Comparison of ENCODE assay signal across 17 cellular contexts in genomic region chr20:51008718-51009117, GRCh38. TPM values are rescaled to one million over a fixed set of nuclear protein-coding genes. Genes with fewer than 3 reads are reported as not detected.
DNase-seq lines count a peak whose midpoint lies in the region; ATAC-seq, FAIRE-seq and TF ChIP-seq lines count a peak whose summit lies in the region.
"Had no signal": no experiment of that assay in that cellular context is flagged by ENCODE, and none has a peak within 500 bp of the region (broad histone marks: within the 10 kb centered on the region; RNA-seq: fewer than 3 reads in every experiment).

No MANE protein-coding gene starts in this region.

- H3K9me3 ChIP-seq in liver (ENCODE audit: control insufficient read depth in 4 of 4, low read length in 3 of 4) (no peaks in the 10 kb centered on the region), HepG2 (ENCODE audit: low read length) (no peaks in the 10 kb centered on the region), small intestine (ENCODE audit: control insufficient read depth, low read depth) (no peaks in the 10 kb centered on the region)
- H3K9me3 ChIP-seq: BLaER1, Caco-2, HAP-1 had no signal

- no peaks in the 10 kb centered on the region for H4K20me1 ChIP-seq in HepG2 (ENCODE audit: insufficient read depth, low read length)
- H4K20me1 ChIP-seq: BLaER1 had no signal

- no peak for TF ChIP-seq POLR2A in HepG2 (IDR thresholded peaks at IDR 0.05; ENCODE audit: insufficient read depth in 1 of 2, low read depth in 2 of 2, low read length in 2 of 2)

- H3K4me1 Mint-ChIP-seq in natural killer cell treated with Interleukin-12 subunit alpha and Interleukin-12 subunit beta and Interleukin-15 and Interleukin-18, amount 100 ng/mL, for 72 hours (ENCODE audit: low read depth in 2 of 2), result no peaks in the 10 kb centered on the region
- no peaks in the 10 kb centered on the region for H3K4me1 Mint-ChIP-seq in stimulated activated effector memory CD8-positive, alpha-beta T cell treated with anti-CD3 and anti-CD28 coated beads, Interleukin-12 subunit alpha, Interleukin-12 subunit beta, amount 100 ng/mL, for 72 hours
- H3K4me1 Mint-ChIP-seq: CD8-positive, alpha-beta memory T cell had no signal

- H3K36me3 ChIP-seq in liver (ENCODE audit: control insufficient read depth in 4 of 4, insufficient read depth in 3 of 4, low read depth in 1 of 4, low read length in 3 of 4) (no peaks in the 10 kb centered on the region), HepG2 (replicated peaks in 1 of 2; ENCODE audit: control insufficient read depth in 1 of 2, insufficient read depth in 2 of 2, low read length in 2 of 2) (no peaks in the 10 kb centered on the region), small intestine (ENCODE audit: control insufficient read depth in 2 of 2, insufficient read depth in 2 of 2, low read length in 2 of 2) (no peaks in the 10 kb centered on the region)
- H3K36me3 ChIP-seq: HAP-1 had no signal

- H3K27me3 ChIP-seq in liver (ENCODE audit: control insufficient read depth in 4 of 4, insufficient read depth in 4 of 4, low read length in 3 of 4) (no peaks in the 10 kb centered on the region), HepG2 (ENCODE audit: control insufficient read depth in 1 of 2, insufficient read depth in 2 of 2, low read length in 2 of 2) (peaks cover 0 to 27% of the 10 kb centered on the region in 2 experiments; a peak in 4 of 5 replicates), small intestine (ENCODE audit: control insufficient read depth in 2 of 2, insufficient read depth in 2 of 2, low read length in 2 of 2) (no peaks in the 10 kb centered on the region)
- H3K27me3 ChIP-seq: BLaER1 had no signal

- no peak overlapping the region for H3K27ac Mint-ChIP-seq in natural killer cell treated with Interleukin-12 subunit alpha and Interleukin-12 subunit beta and Interleukin-15 and Interleukin-18, amount 100 ng/mL, for 72 hours
- no peak overlapping the region for H3K27ac Mint-ChIP-seq in stimulated activated effector memory CD8-positive, alpha-beta T cell treated with anti-CD3 and anti-CD28 coated beads, Interleukin-12 subunit alpha, Interleukin-12 subunit beta, amount 100 ng/mL, for 72 hours
- H3K27ac Mint-ChIP-seq: CD8-positive, alpha-beta memory T cell had no signal

- H3K4me3 ChIP-seq in liver (ENCODE audit: low read depth in 1 of 3, low read length in 3 of 3), result no peak overlapping the region
- H3K4me3 ChIP-seq in HepG2 (replicated peaks in 1 of 3; ENCODE audit: insufficient read depth in 1 of 3, low read depth in 2 of 3, low read length in 3 of 3), result no peak overlapping the region
- no peak overlapping the region for H3K4me3 ChIP-seq in small intestine (ENCODE audit: low read depth in 1 of 2, low read length in 2 of 2)
- H3K4me3 ChIP-seq: BLaER1, HAP-1 had no signal

- H3K27me3 Mint-ChIP-seq in natural killer cell treated with Interleukin-12 subunit alpha and Interleukin-12 subunit beta and Interleukin-15 and Interleukin-18, amount 100 ng/mL, for 72 hours, result peaks cover 6 to 8% of the 10 kb centered on the region in 2 donors

- H3K9ac ChIP-seq in liver (ENCODE audit: low read depth in 1 of 2, low read length in 2 of 2) (no peak overlapping the region), HepG2 (ENCODE audit: insufficient read depth, low read depth, low read length) (no peak overlapping the region)
- H3K9ac ChIP-seq: BLaER1 had no signal

- no peaks in the 10 kb centered on the region for H3K79me2 ChIP-seq in HepG2 (ENCODE audit: insufficient read depth, low read length)

- TF ChIP-seq EP300 in HepG2 (IDR thresholded peaks at IDR 0.05; ENCODE audit: low read depth in 2 of 2, low read length in 2 of 2) (no peak), HepG2 (CRISPR knock-in tag; IDR thresholded peaks at IDR 0.05; ENCODE audit: borderline replicate concordance) (no peak)

- H3K4me2 ChIP-seq in HepG2 (ENCODE audit: low read depth, low read length), result no peak overlapping the region
- H3K4me2 ChIP-seq: BLaER1 had no signal

- TF ChIP-seq RAD21 in liver (IDR thresholded peaks at IDR 0.05) (no peak), HepG2 (CRISPR knock-in tag; IDR thresholded peaks at IDR 0.05) (no peak)

- no peaks in the 10 kb centered on the region for H3K36me3 Mint-ChIP-seq in natural killer cell treated with Interleukin-12 subunit alpha and Interleukin-12 subunit beta and Interleukin-15 and Interleukin-18, amount 100 ng/mL, for 72 hours
- H3K36me3 Mint-ChIP-seq in stimulated activated effector memory CD8-positive, alpha-beta T cell treated with anti-CD3 and anti-CD28 coated beads, Interleukin-12 subunit alpha, Interleukin-12 subunit beta, amount 100 ng/mL, for 72 hours, result no peaks in the 10 kb centered on the region
- H3K36me3 Mint-ChIP-seq: CD8-positive, alpha-beta memory T cell had no signal

- H3K4me1 ChIP-seq in liver (ENCODE audit: control insufficient read depth in 4 of 4, insufficient read depth in 4 of 4, low read length in 3 of 4), result no peaks in the 10 kb centered on the region
- no peaks in the 10 kb centered on the region for H3K4me1 ChIP-seq in HepG2 (ENCODE audit: insufficient read depth, low read length)
- no peaks in the 10 kb centered on the region for H3K4me1 ChIP-seq in small intestine (ENCODE audit: control insufficient read depth in 2 of 2, insufficient read depth in 1 of 2, low read depth in 1 of 2, low read length in 1 of 2)
- H3K4me1 ChIP-seq: Caco-2, HAP-1 had no signal

- DNase-seq in HepG2 (ENCODE audit: low spot score) (no peak), left lobe of liver (ENCODE audit: low spot score) (no peak), small intestine (peak; percentile 94), NCI-H446 treated with DMSO at 0.1 percent for 48 hours (lab: John Stamatoyannopoulos, UW) (no peak)
- no peak for DNase-seq in natural killer cell treated with Interleukin-12 subunit alpha and Interleukin-12 subunit beta and Interleukin-15 and Interleukin-18, amount 100 ng/mL, for 72 hours (ENCODE audit: low spot score)
- DNase-seq in stimulated activated effector memory CD8-positive, alpha-beta T cell treated with anti-CD3 and anti-CD28 coated beads, Interleukin-12 subunit alpha, Interleukin-12 subunit beta, amount 100 ng/mL, for 72 hours (ENCODE audit: low spot score in 2 of 2), result no peak
- DNase-seq: 8988T; AML-193; Caco-2; CD8-positive, alpha-beta memory T cell; DMS53; GF-D8 had no signal

- no peak for TF ChIP-seq CTCF in liver (IDR thresholded peaks at IDR 0.05; ENCODE audit: low read depth, low read length, missing input control)
- TF ChIP-seq CTCF in HepG2 (CRISPR knock-in tag; IDR thresholded peaks at IDR 0.05), result no peak

- BruUV-seq in HepG2 (replicated peaks; lab: Mats Ljungman, UMichigan), result no TSS peak

- no peak; the same call in 2 of the 3 replicates for ATAC-seq in HepG2
- peak; percentile 38 for ATAC-seq in left lobe of liver
- no peak for ATAC-seq in natural killer cell treated with Interleukin-12 subunit alpha and Interleukin-12 subunit beta and Interleukin-15 and Interleukin-18, amount 100 ng/mL, for 72 hours
- ATAC-seq in GM19023 (IDR thresholded peaks at IDR 0.05; ENCODE audit: unreplicated experiment), result no peak
- ATAC-seq in stimulated activated effector memory CD8-positive, alpha-beta T cell treated with anti-CD3 and anti-CD28 coated beads, Interleukin-12 subunit alpha, Interleukin-12 subunit beta, amount 100 ng/mL, for 72 hours, result no peak

- H3K9me3 Mint-ChIP-seq in natural killer cell treated with Interleukin-12 subunit alpha and Interleukin-12 subunit beta and Interleukin-15 and Interleukin-18, amount 100 ng/mL, for 72 hours, result no peaks in the 10 kb centered on the region
- no peaks in the 10 kb centered on the region for H3K9me3 Mint-ChIP-seq in stimulated activated effector memory CD8-positive, alpha-beta T cell treated with anti-CD3 and anti-CD28 coated beads, Interleukin-12 subunit alpha, Interleukin-12 subunit beta, amount 100 ng/mL, for 72 hours
- H3K9me3 Mint-ChIP-seq: CD8-positive, alpha-beta memory T cell had no signal

- WGBS in liver, result 31% methylated on average over 5 of the region's 5 CpGs
- WGBS in HepG2 (ENCODE audit: low lambda C conversion rate), result 0% methylated on average over 5 of the region's 5 CpGs
- WGBS in small intestine, 3 donors, result 10 to 53% (median 47%) methylated on average over 5 of the region's 5 CpGs

- H2AFZ ChIP-seq in HepG2 (ENCODE audit: low read length), result no peak overlapping the region

- H3K27ac ChIP-seq in liver (ENCODE audit: low read depth in 1 of 2, low read length in 2 of 2) (no peak overlapping the region), HepG2 (ENCODE audit: extremely low read length, insufficient read depth, low read length) (no peak overlapping the region), small intestine (ENCODE audit: low read depth in 1 of 2, low read length in 1 of 2) (no peak overlapping the region)
- H3K27ac ChIP-seq: BLaER1 had no signal

- in situ Hi-C loops in HepG2 (cut with HindIII; ENCODE audit: extremely low pct_ligation_motif_present, low pct_unique_long_range_greater_than_20kb), result no loop called here

- intact Hi-C loops in HepG2 (cut with micrococcal nuclease; ENCODE audit: unreplicated experiment), result no loop called here

- CTCF ChIA-PET in HepG2 (lab: Yijun Ruan, JAX; ENCODE audit: low intra/inter-chr PET ratio, low total read pairs), result no interaction called here

- H3K4me3 Mint-ChIP-seq in natural killer cell treated with Interleukin-12 subunit alpha and Interleukin-12 subunit beta and Interleukin-15 and Interleukin-18, amount 100 ng/mL, for 72 hours, result no peak overlapping the region
- no peak overlapping the region for H3K4me3 Mint-ChIP-seq in stimulated activated effector memory CD8-positive, alpha-beta T cell treated with anti-CD3 and anti-CD28 coated beads, Interleukin-12 subunit alpha, Interleukin-12 subunit beta, amount 100 ng/mL, for 72 hours
- H3K4me3 Mint-ChIP-seq: CD8-positive, alpha-beta memory T cell had no signal

- POLR2A ChIA-PET in HepG2 (lab: Yijun Ruan, JAX), result no interaction called here

- FAIRE-seq in HepG2 (lab: Jason Lieb, UNC) (no peak), small intestine (lab: Jason Lieb, UNC) (no peak)
- FAIRE-seq: H1 had no signal

RNA-seq across cellular contexts. Expression of gene KCNG1, which starts 14.2 kb away (rescaled TPM):
- under 1 TPM; 0.08 to 0.14 TPM for total RNA-seq in liver
- under 1 TPM in 1 of 2 donors, not detected in 1; 0.24 TPM for polyA plus RNA-seq in liver
- total RNA-seq in HepG2 (2016; rRNA removed; fragmentation: Illumina TruSeq; extraction: Trizol), result not detected in 2 replicates
- not detected in 2 replicates for total RNA-seq in HepG2 (2016; cell fraction: cytosol; rRNA removed; fragmentation: Illumina TruSeq; extraction: Trizol; ENCODE audit: low read depth)
- total RNA-seq in HepG2 (2016; cell fraction: insoluble cytoplasmic fraction; rRNA removed; fragmentation: Illumina TruSeq; extraction: Trizol), result not detected in 2 replicates
- not detected in 2 replicates for total RNA-seq in HepG2 (2016; cell fraction: membrane; rRNA removed; fragmentation: Illumina TruSeq; extraction: Trizol)
- not detected in 2 replicates for total RNA-seq in HepG2 (2016; cell fraction: nucleus; rRNA removed; fragmentation: Illumina TruSeq; extraction: Trizol)
- polyA plus RNA-seq in HepG2 (2011; rRNA removed), result not detected in 2 replicates
- polyA plus RNA-seq in HepG2 (2011; cell fraction: cytosol; rRNA removed), result not detected in 2 replicates
- polyA plus RNA-seq in HepG2 (2011; cell fraction: nucleus; rRNA removed), result not detected in 2 replicates
- not detected in 2 replicates for polyA plus RNA-seq in HepG2 (2012)
- polyA plus RNA-seq in HepG2 (2016; cell fraction: cytosol; fragmentation: Illumina TruSeq; extraction: Trizol; ENCODE audit: low read depth), result not detected in 2 replicates
- not detected in 2 replicates for polyA plus RNA-seq in HepG2 (2016; cell fraction: insoluble cytoplasmic fraction; fragmentation: Illumina TruSeq; extraction: Trizol; ENCODE audit: low read depth)
- not detected in 2 replicates for polyA plus RNA-seq in HepG2 (2016; cell fraction: membrane; fragmentation: Illumina TruSeq; extraction: Trizol; ENCODE audit: low read depth)
- not detected in 2 replicates for polyA plus RNA-seq in HepG2 (2016; cell fraction: nucleus; fragmentation: Illumina TruSeq; extraction: Trizol; ENCODE audit: insufficient read depth, low read depth)
- not detected in 2 replicates for polyA minus RNA-seq in HepG2 (2011; rRNA and poly(A)+ RNA removed; ENCODE audit: low replicate concordance)
- not detected in 2 replicates for polyA minus RNA-seq in HepG2 (2011; cell fraction: cytosol; rRNA and poly(A)+ RNA removed)
- not detected in 2 replicates for polyA minus RNA-seq in HepG2 (2011; cell fraction: nucleus; rRNA and poly(A)+ RNA removed)
- 0.20 TPM for total RNA-seq in left lobe of liver
- 1 to 10 TPM; 1.3 to 1.8 (median 1.4) TPM for polyA plus RNA-seq in small intestine
- total RNA-seq in natural killer cell treated with Interleukin-12 subunit alpha and Interleukin-12 subunit beta and Interleukin-15 and Interleukin-18, amount 100 ng/mL, for 72 hours, result not detected
- polyA plus RNA-seq: CD8-positive, alpha-beta memory T cell had no signal

RNA-seq across cellular contexts. Expression of gene MOCS3, which starts 50.1 kb away (rescaled TPM):
- total RNA-seq in liver, result 1 to 10 TPM; 4.0 to 4.3 TPM
- 1 to 10 TPM; 1.7 to 2.4 TPM for polyA plus RNA-seq in liver
- total RNA-seq in HepG2 (2016; rRNA removed; fragmentation: Illumina TruSeq; extraction: Trizol), result 8.4 and 9.7 TPM in 2 replicates
- 1.2 and 1.3 TPM in 2 replicates for total RNA-seq in HepG2 (2016; cell fraction: cytosol; rRNA removed; fragmentation: Illumina TruSeq; extraction: Trizol; ENCODE audit: low read depth)
- 7.8 and 8.8 TPM in 2 replicates for total RNA-seq in HepG2 (2016; cell fraction: insoluble cytoplasmic fraction; rRNA removed; fragmentation: Illumina TruSeq; extraction: Trizol)
- 3.7 and 4.2 TPM in 2 replicates for total RNA-seq in HepG2 (2016; cell fraction: membrane; rRNA removed; fragmentation: Illumina TruSeq; extraction: Trizol)
- total RNA-seq in HepG2 (2016; cell fraction: nucleus; rRNA removed; fragmentation: Illumina TruSeq; extraction: Trizol), result 5.4 and 5.7 TPM in 2 replicates
- 3.7 and 4.1 TPM in 2 replicates for polyA plus RNA-seq in HepG2 (2011; rRNA removed)
- polyA plus RNA-seq in HepG2 (2011; cell fraction: cytosol; rRNA removed), result 4.0 and 4.1 TPM in 2 replicates
- 2.9 and 3.2 TPM in 2 replicates for polyA plus RNA-seq in HepG2 (2011; cell fraction: nucleus; rRNA removed)
- 2.7 and 3.3 TPM in 2 replicates for polyA plus RNA-seq in HepG2 (2012)
- polyA plus RNA-seq in HepG2 (2016; cell fraction: cytosol; fragmentation: Illumina TruSeq; extraction: Trizol; ENCODE audit: low read depth), result 0.53 and 0.58 TPM in 2 replicates
- polyA plus RNA-seq in HepG2 (2016; cell fraction: insoluble cytoplasmic fraction; fragmentation: Illumina TruSeq; extraction: Trizol; ENCODE audit: low read depth), result 7.8 and 8.0 TPM in 2 replicates
- 1.7 and 2.1 TPM in 2 replicates for polyA plus RNA-seq in HepG2 (2016; cell fraction: membrane; fragmentation: Illumina TruSeq; extraction: Trizol; ENCODE audit: low read depth)
- polyA plus RNA-seq in HepG2 (2016; cell fraction: nucleus; fragmentation: Illumina TruSeq; extraction: Trizol; ENCODE audit: insufficient read depth, low read depth), result 4.3 and 4.4 TPM in 2 replicates
- polyA minus RNA-seq in HepG2 (2011; rRNA and poly(A)+ RNA removed; ENCODE audit: low replicate concordance), result 14.6 and 20.7 TPM in 2 replicates
- polyA minus RNA-seq in HepG2 (2011; cell fraction: cytosol; rRNA and poly(A)+ RNA removed), result 6.3 and 6.7 TPM in 2 replicates
- polyA minus RNA-seq in HepG2 (2011; cell fraction: nucleus; rRNA and poly(A)+ RNA removed), result 12.4 and 13.6 TPM in 2 replicates
- 2.6 TPM for total RNA-seq in left lobe of liver
- 1 to 10 TPM; 2.2 to 3.5 (median 2.2) TPM for polyA plus RNA-seq in small intestine
- 1 to 10 TPM; 5.7 to 5.9 TPM for total RNA-seq in natural killer cell treated with Interleukin-12 subunit alpha and Interleukin-12 subunit beta and Interleukin-15 and Interleukin-18, amount 100 ng/mL, for 72 hours

RNA-seq across cellular contexts. Expression of gene DPM1, which starts 50.4 kb away (rescaled TPM):
- total RNA-seq in liver (10 to 100 TPM; 32.1 to 38.2 TPM), HepG2 (2016; rRNA removed; fragmentation: Illumina TruSeq; extraction: Trizol) (161 and 187 TPM in 2 replicates), left lobe of liver (13.6 TPM)
- polyA plus RNA-seq in liver (10 to 100 TPM; 27.2 to 42.6 TPM), HepG2 (2011; rRNA removed) (75.7 and 83.2 TPM in 2 replicates), small intestine (10 to 100 TPM; 43.6 to 66.2 (median 49.2) TPM)
- 32.3 and 33.7 TPM in 2 replicates for total RNA-seq in HepG2 (2016; cell fraction: cytosol; rRNA removed; fragmentation: Illumina TruSeq; extraction: Trizol; ENCODE audit: low read depth)
- total RNA-seq in HepG2 (2016; cell fraction: insoluble cytoplasmic fraction; rRNA removed; fragmentation: Illumina TruSeq; extraction: Trizol), result 167 and 188 TPM in 2 replicates
- 30.4 and 39.3 TPM in 2 replicates for total RNA-seq in HepG2 (2016; cell fraction: membrane; rRNA removed; fragmentation: Illumina TruSeq; extraction: Trizol)
- 102 and 109 TPM in 2 replicates for total RNA-seq in HepG2 (2016; cell fraction: nucleus; rRNA removed; fragmentation: Illumina TruSeq; extraction: Trizol)
- 67.0 and 87.1 TPM in 2 replicates for polyA plus RNA-seq in HepG2 (2011; cell fraction: cytosol; rRNA removed)
- 40.6 and 43.3 TPM in 2 replicates for polyA plus RNA-seq in HepG2 (2011; cell fraction: nucleus; rRNA removed)
- polyA plus RNA-seq in HepG2 (2012), result 92.8 and 103 TPM in 2 replicates
- polyA plus RNA-seq in HepG2 (2016; cell fraction: cytosol; fragmentation: Illumina TruSeq; extraction: Trizol; ENCODE audit: low read depth), result 19.8 and 20.9 TPM in 2 replicates
- polyA plus RNA-seq in HepG2 (2016; cell fraction: insoluble cytoplasmic fraction; fragmentation: Illumina TruSeq; extraction: Trizol; ENCODE audit: low read depth), result 215 and 249 TPM in 2 replicates
- polyA plus RNA-seq in HepG2 (2016; cell fraction: membrane; fragmentation: Illumina TruSeq; extraction: Trizol; ENCODE audit: low read depth), result 27.9 and 30.1 TPM in 2 replicates
- 177 and 193 TPM in 2 replicates for polyA plus RNA-seq in HepG2 (2016; cell fraction: nucleus; fragmentation: Illumina TruSeq; extraction: Trizol; ENCODE audit: insufficient read depth, low read depth)
- 23.1 and 28.4 TPM in 2 replicates for polyA minus RNA-seq in HepG2 (2011; rRNA and poly(A)+ RNA removed; ENCODE audit: low replicate concordance)
- polyA minus RNA-seq in HepG2 (2011; cell fraction: cytosol; rRNA and poly(A)+ RNA removed), result 38.3 and 41.9 TPM in 2 replicates
- 49.6 and 51.1 TPM in 2 replicates for polyA minus RNA-seq in HepG2 (2011; cell fraction: nucleus; rRNA and poly(A)+ RNA removed)
- total RNA-seq in natural killer cell treated with Interleukin-12 subunit alpha and Interleukin-12 subunit beta and Interleukin-15 and Interleukin-18, amount 100 ng/mL, for 72 hours, result 10 to 100 TPM; 42.0 to 49.5 TPM
